ENCODE assay signal across 9 cellular contexts in genomic region chr9:113155911-113156559, GRCh38. TPM values are rescaled to one million over a fixed set of nuclear protein-coding genes. Genes with fewer than 3 reads are reported as not detected.
DNase-seq lines count a peak whose midpoint lies in the region; ATAC-seq lines count a peak whose summit lies in the region.
"Had no signal": no experiment of that assay in that cellular context is flagged by ENCODE, and none has a peak within 500 bp of the region (broad histone marks: within the 10 kb centered on the region; RNA-seq: fewer than 3 reads in every experiment).

No MANE protein-coding gene starts in this region.

- peak; percentile 24 to 52 for ATAC-seq in activated T-cell treated with anti-CD3 and anti-CD28 coated beads, Interleukin-2, amount 50 U/mL, for 72 hours (replicated peaks in 1 of 2)
- peak in 1 of 2 donors; percentile 11 for ATAC-seq in natural killer cell treated with Interleukin-12 subunit alpha and Interleukin-12 subunit beta and Interleukin-15 and Interleukin-18, amount 100 ng/mL, for 72 hours
- no peak for ATAC-seq in GM21360 (IDR thresholded peaks at IDR 0.05; ENCODE audit: unreplicated experiment)

- DNase-seq in AML-193 (lab: John Stamatoyannopoulos, UW) (peak; percentile 83 to 85), MV-4-11 (lab: John Stamatoyannopoulos, UW) (peak; percentile 89), NCI-H774 (lab: John Stamatoyannopoulos, UW) (no peak), SHP77 treated with DMSO at 0.1 percent for 48 hours (lab: John Stamatoyannopoulos, UW) (no peak), DMS 273 (lab: John Stamatoyannopoulos, UW; ENCODE audit: unreplicated experiment) (no peak)
- DNase-seq in activated T-cell treated with anti-CD3 and anti-CD28 coated beads, Interleukin-2, amount 50 U/mL, for 72 hours = peak; percentile 38 to 43
- DNase-seq in natural killer cell treated with Interleukin-12 subunit alpha and Interleukin-12 subunit beta and Interleukin-15 and Interleukin-18, amount 100 ng/mL, for 72 hours (ENCODE audit: low spot score) = no peak
- DNase-seq: NCI-H446 treated with DMSO at 0.1 percent for 48 hours had no signal

- peaks cover 41% of the 10 kb centered on the region for H3K4me1 Mint-ChIP-seq in activated T-cell treated with anti-CD3 and anti-CD28 coated beads, Interleukin-2, amount 50 U/mL, for 72 hours (ENCODE audit: low read depth)
- H3K4me1 Mint-ChIP-seq in natural killer cell treated with Interleukin-12 subunit alpha and Interleukin-12 subunit beta and Interleukin-15 and Interleukin-18, amount 100 ng/mL, for 72 hours (ENCODE audit: low read depth in 2 of 2) = peaks cover 26 to 36% of the 10 kb centered on the region in 2 donors

- H3K27me3 Mint-ChIP-seq in activated T-cell treated with anti-CD3 and anti-CD28 coated beads, Interleukin-2, amount 50 U/mL, for 72 hours (ENCODE audit: low read depth) = peaks cover 7% of the 10 kb centered on the region
- peaks cover 0 to 6% of the 10 kb centered on the region in 2 donors for H3K27me3 Mint-ChIP-seq in natural killer cell treated with Interleukin-12 subunit alpha and Interleukin-12 subunit beta and Interleukin-15 and Interleukin-18, amount 100 ng/mL, for 72 hours

- H3K27ac Mint-ChIP-seq in activated T-cell treated with anti-CD3 and anti-CD28 coated beads, Interleukin-2, amount 50 U/mL, for 72 hours = peak overlapping the region; percentile 51
- peak overlapping the region; percentile 32 to 50 for H3K27ac Mint-ChIP-seq in natural killer cell treated with Interleukin-12 subunit alpha and Interleukin-12 subunit beta and Interleukin-15 and Interleukin-18, amount 100 ng/mL, for 72 hours

- no peaks in the 10 kb centered on the region for H3K9me3 Mint-ChIP-seq in activated T-cell treated with anti-CD3 and anti-CD28 coated beads, Interleukin-2, amount 50 U/mL, for 72 hours
- no peaks in the 10 kb centered on the region for H3K9me3 Mint-ChIP-seq in natural killer cell treated with Interleukin-12 subunit alpha and Interleukin-12 subunit beta and Interleukin-15 and Interleukin-18, amount 100 ng/mL, for 72 hours

- H3K4me3 Mint-ChIP-seq in activated T-cell treated with anti-CD3 and anti-CD28 coated beads, Interleukin-2, amount 50 U/mL, for 72 hours = peak overlapping the region; percentile 34 to 36
- H3K4me3 Mint-ChIP-seq in natural killer cell treated with Interleukin-12 subunit alpha and Interleukin-12 subunit beta and Interleukin-15 and Interleukin-18, amount 100 ng/mL, for 72 hours = peak overlapping the region; percentile 15

- peaks cover 0 to 5% of the 10 kb centered on the region in 2 donors for H3K36me3 Mint-ChIP-seq in activated T-cell treated with anti-CD3 and anti-CD28 coated beads, Interleukin-2, amount 50 U/mL, for 72 hours (ENCODE audit: insufficient read depth in 2 of 2)
- H3K36me3 Mint-ChIP-seq in natural killer cell treated with Interleukin-12 subunit alpha and Interleukin-12 subunit beta and Interleukin-15 and Interleukin-18, amount 100 ng/mL, for 72 hours = no peaks in the 10 kb centered on the region

RNA-seq across cellular contexts. Expression of gene SLC31A2, which starts 5.2 kb away (rescaled TPM):
- total RNA-seq in activated T-cell treated with anti-CD3 and anti-CD28 coated beads, Interleukin-2, amount 50 U/mL, for 72 hours = 1 to 10 TPM; 3.9 to 4.2 TPM
- total RNA-seq in natural killer cell treated with Interleukin-12 subunit alpha and Interleukin-12 subunit beta and Interleukin-15 and Interleukin-18, amount 100 ng/mL, for 72 hours = 1 to 10 TPM; 4.3 to 4.8 TPM

Comparison
In these comparisons a context has a peak if more than half of its experiments do, and no peak if none do; other contexts are left out.
1. DNase-seq: peak in AML-193 (2 of 2), MV-4-11 (single experiment) and activated T-cell treated with anti-CD3 and anti-CD28 coated beads, Interleukin-2, amount 50 U/mL, for 72 hours (2 of 2); none in natural killer cell treated with Interleukin-12 subunit alpha and Interleukin-12 subunit beta and Interleukin-15 and Interleukin-18, amount 100 ng/mL, for 72 hours (single experiment), NCI-H774 (single experiment), SHP77 treated with DMSO at 0.1 percent for 48 hours (single experiment) and DMS 273 (single experiment).